In the genomic region with DNA sequence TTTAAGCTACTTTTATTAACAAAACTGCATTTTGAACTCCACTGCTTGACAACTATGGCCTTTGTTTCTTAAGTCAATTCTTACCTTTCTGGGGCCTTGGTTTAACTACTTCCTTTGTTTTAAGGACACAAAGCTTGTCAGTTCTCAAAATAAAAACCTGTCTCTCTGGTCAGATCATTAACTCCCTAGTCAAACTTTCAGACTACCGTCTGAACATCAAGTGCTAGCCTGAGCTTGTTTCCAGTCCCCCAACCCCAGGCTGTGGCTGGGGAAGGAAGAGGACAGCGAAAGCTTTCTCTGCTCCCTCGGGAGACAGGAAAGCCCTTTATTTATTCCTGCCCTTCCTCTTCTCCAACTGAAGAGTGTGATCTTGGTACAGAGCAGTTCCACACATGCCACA, we compare ENCODE assay signal across 16 cellular contexts. TPM values are rescaled to one million over a fixed set of nuclear protein-coding genes. Genes with fewer than 3 reads are reported as not detected.
DNase-seq lines count a peak whose midpoint lies in the region; ATAC-seq and TF ChIP-seq lines count a peak whose summit lies in the region.
"Had no signal": no experiment of that assay in that cellular context is flagged by ENCODE, and none has a peak within 500 bp of the region (broad histone marks: within the 10 kb centered on the region; RNA-seq: fewer than 3 reads in every experiment).

No MANE protein-coding gene starts in this region.

- DNase-seq in NCI-H748 (lab: John Stamatoyannopoulos, UW; ENCODE audit: unreplicated experiment) (peak; percentile 11), NCI-H748 treated with DMSO at 0.1 percent for 48 hours (lab: John Stamatoyannopoulos, UW) (no peak), left lung (no peak), spleen (no peak), cerebellar cortex (ENCODE audit: low spot score) (no peak)
- DNase-seq: 8988T; activated CD4-positive, alpha-beta T cell treated with anti-CD3 and anti-CD28 coated beads, Interleukin-2, amount 50 U/mL, for 4 hours; left cardiac atrium; NCI-H1436 treated with DMSO at 0.1 percent for 48 hours; NCI-H526 treated with DMSO at 0.1 percent for 48 hours; stimulated activated naive CD8-positive, alpha-beta T cell treated with anti-CD3 and anti-CD28 coated beads, Interleukin-15, amount 100 ng/mL, for 72 hours had no signal

- H3K9me3 ChIP-seq in left lung (peaks cover 0 to 5% of the 10 kb centered on the region in 2 donors), spleen (peaks cover 0 to 20% (median 13%) of the 10 kb centered on the region in 8 donors)
- H3K9me3 ChIP-seq: neutrophil had no signal

- H3K27ac ChIP-seq in left lung, result peak overlapping the region; percentile 18 to 31
- H3K27ac ChIP-seq in spleen, result peak overlapping the region in 6 of 8 donors; percentile 14 to 94 (median 70)
- H3K27ac ChIP-seq: neutrophil had no signal

- no peak for TF ChIP-seq CTCF in left lung (IDR thresholded peaks at IDR 0.05)
- no peak for TF ChIP-seq CTCF in spleen (IDR thresholded peaks at IDR 0.05 in 8 of 11, conservative IDR thresholded peaks at IDR 0.05 in 3 of 11)

- WGBS in spleen, 5 donors, result 59 to 74% (median 63%) methylated on average over 3 of the region's 3 CpGs

- H3K4me3 ChIP-seq in left lung (no peak overlapping the region), spleen (no peak overlapping the region)
- H3K4me3 ChIP-seq: K562 had no signal

- H3K4me1 Mint-ChIP-seq in activated T-helper 17 cell treated with anti-CD3 and anti-CD28 coated beads, Interleukin-2, amount 50 U/mL, for 72 hours, result peaks cover 8% of the 10 kb centered on the region

- peaks cover 13% of the 10 kb centered on the region for H3K36me3 Mint-ChIP-seq in activated T-helper 17 cell treated with anti-CD3 and anti-CD28 coated beads, Interleukin-2, amount 50 U/mL, for 72 hours (ENCODE audit: low read depth)

- TF ChIP-seq POLR2A in spleen (IDR thresholded peaks at IDR 0.05), result no peak

- no peaks in the 10 kb centered on the region for H3K27me3 Mint-ChIP-seq in activated T-helper 17 cell treated with anti-CD3 and anti-CD28 coated beads, Interleukin-2, amount 50 U/mL, for 72 hours
- H3K27me3 Mint-ChIP-seq: stimulated activated naive CD8-positive, alpha-beta T cell treated with anti-CD3 and anti-CD28 coated beads, Interleukin-15, amount 100 ng/mL, for 72 hours had no signal

- peak overlapping the region; percentile 20 for H3K4me3 Mint-ChIP-seq in activated T-helper 17 cell treated with anti-CD3 and anti-CD28 coated beads, Interleukin-2, amount 50 U/mL, for 72 hours
- H3K4me3 Mint-ChIP-seq: stimulated activated naive CD8-positive, alpha-beta T cell treated with anti-CD3 and anti-CD28 coated beads, Interleukin-15, amount 100 ng/mL, for 72 hours had no signal

- H3K4me1 ChIP-seq in left lung, result peaks cover 11 to 56% of the 10 kb centered on the region in 2 donors
- H3K4me1 ChIP-seq in spleen, result peaks cover 17 to 63% (median 40%) of the 10 kb centered on the region in 6 donors

- intact Hi-C loops in left lung (cut with DNase I) (no loop called here), spleen (cut with DNase I; ENCODE audit: low total_unique reads) (no loop called here)

- H3K9me3 Mint-ChIP-seq in activated T-helper 17 cell treated with anti-CD3 and anti-CD28 coated beads, Interleukin-2, amount 50 U/mL, for 72 hours, result peaks cover 4% of the 10 kb centered on the region

- H3K27ac Mint-ChIP-seq in activated T-helper 17 cell treated with anti-CD3 and anti-CD28 coated beads, Interleukin-2, amount 50 U/mL, for 72 hours, result no peak overlapping the region
- H3K27ac Mint-ChIP-seq: stimulated activated naive CD8-positive, alpha-beta T cell treated with anti-CD3 and anti-CD28 coated beads, Interleukin-15, amount 100 ng/mL, for 72 hours had no signal

- no peak for ATAC-seq in activated T-helper 17 cell treated with anti-CD3 and anti-CD28 coated beads, Interleukin-2, amount 50 U/mL, for 72 hours (replicated peaks)
- ATAC-seq in left lung (no peak), HG02763 (IDR thresholded peaks at IDR 0.05; ENCODE audit: unreplicated experiment) (no peak), GM18498 (IDR thresholded peaks at IDR 0.05; ENCODE audit: unreplicated experiment) (no peak)
- ATAC-seq: K562; left cardiac atrium; stimulated activated naive CD8-positive, alpha-beta T cell treated with anti-CD3 and anti-CD28 coated beads, Interleukin-15, amount 100 ng/mL, for 72 hours had no signal

- H3K27me3 ChIP-seq in left lung, result no peaks in the 10 kb centered on the region
- no peaks in the 10 kb centered on the region for H3K27me3 ChIP-seq in spleen (replicated peaks in 1 of 7)

- no peaks in the 10 kb centered on the region for H3K36me3 ChIP-seq in left lung
- H3K36me3 ChIP-seq in spleen, result no peaks in the 10 kb centered on the region
- H3K36me3 ChIP-seq: neutrophil had no signal

RNA-seq across cellular contexts. Expression of a gene that starts 1.7 kb away (rescaled TPM):
- total RNA-seq in activated T-helper 17 cell treated with anti-CD3 and anti-CD28 coated beads, Interleukin-2, amount 50 U/mL, for 72 hours, result 10 to 100 TPM; 16.2 to 40.0 TPM
- total RNA-seq in left lung, result 10 to 100 TPM; 49.1 to 96.1 TPM
- 10 to 100 TPM; 31.0 to 72.8 (median 39.5) TPM for total RNA-seq in spleen
- 10 to 100 TPM; 30.6 to 37.6 (median 33.3) TPM for polyA plus RNA-seq in spleen

RNA-seq across cellular contexts. Expression of a gene that starts 2.6 kb away (rescaled TPM):
- 100 to 1,000 TPM; 116 to 156 TPM for total RNA-seq in activated T-helper 17 cell treated with anti-CD3 and anti-CD28 coated beads, Interleukin-2, amount 50 U/mL, for 72 hours
- total RNA-seq in left lung, result 10 to 100 TPM; 76.5 to 80.6 TPM
- total RNA-seq in spleen, result 100 to 1,000 TPM in 1 of 7 donors, 10 to 100 TPM in 6; 63.7 to 103 (median 72.7) TPM
- polyA plus RNA-seq in spleen, result 10 to 100 TPM; 58.1 to 83.2 (median 73.0) TPM

RNA-seq across cellular contexts. Expression of a gene that starts 25.8 kb away (rescaled TPM):
- not detected for total RNA-seq in activated T-helper 17 cell treated with anti-CD3 and anti-CD28 coated beads, Interleukin-2, amount 50 U/mL, for 72 hours
- total RNA-seq in left lung, result 1 to 10 TPM; 3.1 to 8.9 TPM
- 10 to 100 TPM in 3 of 7 donors, 1 to 10 TPM in 4; 3.3 to 22.9 (median 8.3) TPM for total RNA-seq in spleen
- 1 to 10 TPM; 2.1 to 5.0 (median 4.2) TPM for polyA plus RNA-seq in spleen
- total RNA-seq: K562 had no signal
- polyA plus RNA-seq: K562 had no signal

Comparison
In these comparisons a context has a peak if more than half of its experiments do, and no peak if none do; other contexts are left out.
1. RNA of a gene that starts 25.8 kb away (total RNA-seq): 3.1 to 8.9 TPM in left lung and 3.3 to 22.9 TPM in spleen; not detected in activated T-helper 17 cell treated with anti-CD3 and anti-CD28 coated beads, Interleukin-2, amount 50 U/mL, for 72 hours; every median in the first group is over 4 times any median in the second.